Comparison of ENCODE assay signal across 1 cellular context in genomic region chr14:35292051-35292769, GRCh38.
TF ChIP-seq lines count a peak whose summit lies in the region.

Gene PSMA6 (plus strand): TSS chr14:35292382. CDS start chr14:35292477, 95 bp downstream.

TF ChIP-seq in HepG2, 621 proteins besides CTCF, POLR2A, EP300 and RAD21 (continued from another document and continues in another):
- TF ChIP-seq USF2 (IDR thresholded peaks at IDR 0.05; ENCODE audit: low read depth, low read length) (no peak), USF2 (CRISPR knock-in tag; IDR thresholded peaks at IDR 0.05; ENCODE audit: borderline replicate concordance) (peak; percentile 58; the same call in 1 of the 2 replicates), ZKSCAN5 (CRISPR knock-in tag; IDR thresholded peaks at IDR 0.05) (peak; percentile 74; the same call in 1 of the 2 replicates), HHEX (CRISPR knock-in tag; IDR thresholded peaks at IDR 0.05) (no peak), ZBTB39 (CRISPR knock-in tag; IDR thresholded peaks at IDR 0.05) (peak; percentile 80; the same call in 1 of the 2 replicates), NFATC3 (CRISPR knock-in tag; IDR thresholded peaks at IDR 0.05) (peak; percentile 88; the same call in 1 of the 2 replicates), ZNF292 (CRISPR knock-in tag; IDR thresholded peaks at IDR 0.05; ENCODE audit: borderline replicate concordance, low read depth) (peak; percentile 69), ATM (IDR thresholded peaks at IDR 0.05; ENCODE audit: borderline replicate concordance) (no peak), PTBP1 (IDR thresholded peaks at IDR 0.05; ENCODE audit: low read depth, low read length, poor library complexity, severe bottlenecking) (peak; percentile 88), ZNF629 (CRISPR knock-in tag; conservative IDR thresholded peaks at IDR 0.05) (peak; percentile 38; the same call in 1 of the 2 replicates), DR1 (CRISPR knock-in tag; IDR thresholded peaks at IDR 0.05) (peak; percentile 92; the same call in 1 of the 2 replicates), ZNF256 (CRISPR knock-in tag; conservative IDR thresholded peaks at IDR 0.05) (peak; percentile 15; the same call in 1 of the 2 replicates), ZNF44 (CRISPR knock-in tag; IDR thresholded peaks at IDR 0.05) (peak; percentile 100), ZSCAN20 (CRISPR knock-in tag; IDR thresholded peaks at IDR 0.05; ENCODE audit: borderline replicate concordance) (no peak), ZNF598 (CRISPR knock-in tag; IDR thresholded peaks at IDR 0.05; ENCODE audit: borderline replicate concordance) (peak; percentile 100), RBFOX2 (IDR thresholded peaks at IDR 0.05; ENCODE audit: low read depth, low read length) (peak; percentile 93), HOXD1 (CRISPR knock-in tag; IDR thresholded peaks at IDR 0.05) (peak; percentile 84), ZNF747 (CRISPR knock-in tag; IDR thresholded peaks at IDR 0.05; ENCODE audit: borderline replicate concordance) (peak; percentile 93), ZNF160 (CRISPR knock-in tag; IDR thresholded peaks at IDR 0.05) (peak; percentile 85), ZNF326 (CRISPR knock-in tag; IDR thresholded peaks at IDR 0.05; ENCODE audit: borderline replicate concordance) (no peak), MLX (CRISPR knock-in tag; IDR thresholded peaks at IDR 0.05) (peak; percentile 81), POGK (CRISPR knock-in tag; conservative IDR thresholded peaks at IDR 0.05) (peak; percentile 92; the same call in 1 of the 2 replicates), MBD4 (IDR thresholded peaks at IDR 0.05; ENCODE audit: borderline replicate concordance, low read length) (no peak; the same call in 1 of the 2 replicates), ZMYM4 (CRISPR knock-in tag; IDR thresholded peaks at IDR 0.05) (peak; percentile 98), RXRB (CRISPR knock-in tag; IDR thresholded peaks at IDR 0.05; ENCODE audit: borderline replicate concordance) (peak; percentile 85), NKX3-1 (CRISPR knock-in tag; IDR thresholded peaks at IDR 0.05) (peak; percentile 84; the same call in 1 of the 2 replicates), GZF1 (CRISPR knock-in tag; IDR thresholded peaks at IDR 0.05) (peak; percentile 95; the same call in 1 of the 2 replicates), PLSCR1 (CRISPR knock-in tag; IDR thresholded peaks at IDR 0.05; ENCODE audit: borderline replicate concordance) (no peak)
- TF ChIP-seq, protein P1, sequence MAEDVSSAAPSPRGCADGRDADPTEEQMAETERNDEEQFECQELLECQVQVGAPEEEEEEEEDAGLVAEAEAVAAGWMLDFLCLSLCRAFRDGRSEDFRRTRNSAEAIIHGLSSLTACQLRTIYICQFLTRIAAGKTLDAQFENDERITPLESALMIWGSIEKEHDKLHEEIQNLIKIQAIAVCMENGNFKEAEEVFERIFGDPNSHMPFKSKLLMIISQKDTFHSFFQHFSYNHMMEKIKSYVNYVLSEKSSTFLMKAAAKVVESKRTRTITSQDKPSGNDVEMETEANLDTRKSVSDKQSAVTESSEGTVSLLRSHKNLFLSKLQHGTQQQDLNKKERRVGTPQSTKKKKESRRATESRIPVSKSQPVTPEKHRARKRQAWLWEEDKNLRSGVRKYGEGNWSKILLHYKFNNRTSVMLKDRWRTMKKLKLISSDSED (CRISPR knock-in tag; IDR thresholded peaks at IDR 0.05), result no peak
- TF ChIP-seq, protein P2, sequence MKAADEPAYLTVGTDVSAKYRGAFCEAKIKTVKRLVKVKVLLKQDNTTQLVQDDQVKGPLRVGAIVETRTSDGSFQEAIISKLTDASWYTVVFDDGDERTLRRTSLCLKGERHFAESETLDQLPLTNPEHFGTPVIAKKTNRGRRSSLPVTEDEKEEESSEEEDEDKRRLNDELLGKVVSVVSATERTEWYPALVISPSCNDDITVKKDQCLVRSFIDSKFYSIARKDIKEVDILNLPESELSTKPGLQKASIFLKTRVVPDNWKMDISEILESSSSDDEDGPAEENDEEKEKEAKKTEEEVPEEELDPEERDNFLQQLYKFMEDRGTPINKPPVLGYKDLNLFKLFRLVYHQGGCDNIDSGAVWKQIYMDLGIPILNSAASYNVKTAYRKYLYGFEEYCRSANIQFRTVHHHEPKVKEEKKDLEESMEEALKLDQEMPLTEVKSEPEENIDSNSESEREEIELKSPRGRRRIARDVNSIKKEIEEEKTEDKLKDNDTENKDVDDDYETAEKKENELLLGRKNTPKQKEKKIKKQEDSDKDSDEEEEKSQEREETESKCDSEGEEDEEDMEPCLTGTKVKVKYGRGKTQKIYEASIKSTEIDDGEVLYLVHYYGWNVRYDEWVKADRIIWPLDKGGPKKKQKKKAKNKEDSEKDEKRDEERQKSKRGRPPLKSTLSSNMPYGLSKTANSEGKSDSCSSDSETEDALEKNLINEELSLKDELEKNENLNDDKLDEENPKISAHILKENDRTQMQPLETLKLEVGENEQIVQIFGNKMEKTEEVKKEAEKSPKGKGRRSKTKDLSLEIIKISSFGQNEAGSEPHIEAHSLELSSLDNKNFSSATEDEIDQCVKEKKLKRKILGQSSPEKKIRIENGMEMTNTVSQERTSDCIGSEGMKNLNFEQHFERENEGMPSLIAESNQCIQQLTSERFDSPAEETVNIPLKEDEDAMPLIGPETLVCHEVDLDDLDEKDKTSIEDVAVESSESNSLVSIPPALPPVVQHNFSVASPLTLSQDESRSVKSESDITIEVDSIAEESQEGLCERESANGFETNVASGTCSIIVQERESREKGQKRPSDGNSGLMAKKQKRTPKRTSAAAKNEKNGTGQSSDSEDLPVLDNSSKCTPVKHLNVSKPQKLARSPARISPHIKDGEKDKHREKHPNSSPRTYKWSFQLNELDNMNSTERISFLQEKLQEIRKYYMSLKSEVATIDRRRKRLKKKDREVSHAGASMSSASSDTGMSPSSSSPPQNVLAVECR (CRISPR knock-in tag; IDR thresholded peaks at IDR 0.05; ENCODE audit: borderline replicate concordance), result peak; percentile 99
- TF ChIP-seq, protein P3, sequence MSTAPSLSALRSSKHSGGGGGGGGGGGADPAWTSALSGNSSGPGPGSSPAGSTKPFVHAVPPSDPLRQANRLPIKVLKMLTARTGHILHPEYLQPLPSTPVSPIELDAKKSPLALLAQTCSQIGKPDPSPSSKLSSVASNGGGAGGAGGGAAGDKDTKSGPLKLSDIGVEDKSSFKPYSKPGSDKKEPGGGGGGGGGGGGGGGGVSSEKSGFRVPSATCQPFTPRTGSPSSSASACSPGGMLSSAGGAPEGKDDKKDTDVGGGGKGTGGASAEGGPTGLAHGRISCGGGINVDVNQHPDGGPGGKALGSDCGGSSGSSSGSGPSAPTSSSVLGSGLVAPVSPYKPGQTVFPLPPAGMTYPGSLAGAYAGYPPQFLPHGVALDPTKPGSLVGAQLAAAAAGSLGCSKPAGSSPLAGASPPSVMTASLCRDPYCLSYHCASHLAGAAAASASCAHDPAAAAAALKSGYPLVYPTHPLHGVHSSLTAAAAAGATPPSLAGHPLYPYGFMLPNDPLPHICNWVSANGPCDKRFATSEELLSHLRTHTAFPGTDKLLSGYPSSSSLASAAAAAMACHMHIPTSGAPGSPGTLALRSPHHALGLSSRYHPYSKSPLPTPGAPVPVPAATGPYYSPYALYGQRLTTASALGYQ (CRISPR knock-in tag; IDR thresholded peaks at IDR 0.05), result peak; percentile 79
- TF ChIP-seq, protein P4, sequence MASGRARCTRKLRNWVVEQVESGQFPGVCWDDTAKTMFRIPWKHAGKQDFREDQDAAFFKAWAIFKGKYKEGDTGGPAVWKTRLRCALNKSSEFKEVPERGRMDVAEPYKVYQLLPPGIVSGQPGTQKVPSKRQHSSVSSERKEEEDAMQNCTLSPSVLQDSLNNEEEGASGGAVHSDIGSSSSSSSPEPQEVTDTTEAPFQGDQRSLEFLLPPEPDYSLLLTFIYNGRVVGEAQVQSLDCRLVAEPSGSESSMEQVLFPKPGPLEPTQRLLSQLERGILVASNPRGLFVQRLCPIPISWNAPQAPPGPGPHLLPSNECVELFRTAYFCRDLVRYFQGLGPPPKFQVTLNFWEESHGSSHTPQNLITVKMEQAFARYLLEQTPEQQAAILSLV (CRISPR knock-in tag; IDR thresholded peaks at IDR 0.05; ENCODE audit: borderline replicate concordance), result peak; percentile 96; the same call in 1 of the 2 replicates
- TF ChIP-seq, protein P5, sequence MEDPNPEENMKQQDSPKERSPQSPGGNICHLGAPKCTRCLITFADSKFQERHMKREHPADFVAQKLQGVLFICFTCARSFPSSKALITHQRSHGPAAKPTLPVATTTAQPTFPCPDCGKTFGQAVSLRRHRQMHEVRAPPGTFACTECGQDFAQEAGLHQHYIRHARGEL (CRISPR knock-in tag; IDR thresholded peaks at IDR 0.05), result 0 out of 2 replicates have a peak, but pooled peaks have one; percentile 94
- TF ChIP-seq, protein P6, sequence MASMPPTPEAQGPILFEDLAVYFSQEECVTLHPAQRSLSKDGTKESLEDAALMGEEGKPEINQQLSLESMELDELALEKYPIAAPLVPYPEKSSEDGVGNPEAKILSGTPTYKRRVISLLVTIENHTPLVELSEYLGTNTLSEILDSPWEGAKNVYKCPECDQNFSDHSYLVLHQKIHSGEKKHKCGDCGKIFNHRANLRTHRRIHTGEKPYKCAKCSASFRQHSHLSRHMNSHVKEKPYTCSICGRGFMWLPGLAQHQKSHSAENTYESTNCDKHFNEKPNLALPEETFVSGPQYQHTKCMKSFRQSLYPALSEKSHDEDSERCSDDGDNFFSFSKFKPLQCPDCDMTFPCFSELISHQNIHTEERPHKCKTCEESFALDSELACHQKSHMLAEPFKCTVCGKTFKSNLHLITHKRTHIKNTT (CRISPR knock-in tag; IDR thresholded peaks at IDR 0.05), result 0 out of 2 replicates have a peak, but pooled peaks have one; percentile 28
